ENCODE assay signal across 8 cellular contexts in genomic region chr18:77066689-77067088, GRCh38.
DNase-seq lines count a peak whose midpoint lies in the region; TF ChIP-seq lines count a peak whose summit lies in the region.

No MANE protein-coding gene starts in this region.

- H4K20me1 ChIP-seq in GM23248 (ENCODE audit: insufficient read depth), result no peaks in the 10 kb centered on the region
- H4K20me1 ChIP-seq in SU-DHL-6 (ENCODE audit: low read depth, low read length), result no peaks in the 10 kb centered on the region
- H4K20me1 ChIP-seq in hepatocyte (ENCODE audit: insufficient read depth, poor library complexity, severe bottlenecking), result no peaks in the 10 kb centered on the region

- H3K27ac ChIP-seq in GM23248 (peak overlapping the region; percentile 88), SU-DHL-6 (ENCODE audit: low read depth, low read length) (peak overlapping the region; percentile 97; the same call in 1 of the 2 replicates), hepatocyte (peak overlapping the region; percentile 69), spleen (peak overlapping the region; percentile 70 to 97 (median 90))

- TF ChIP-seq POLR2A in spleen (IDR thresholded peaks at IDR 0.05), result no peak

- in situ Hi-C loops in GM23248 (cut with MboI), result loop anchor here (25.0 kb wide), 1 partner anchor 146 kb away; no protein-coding TSS in a partner anchor

- intact Hi-C loops in spleen (cut with DNase I; ENCODE audit: low total_unique reads), result no loop called here

- H3K27me3 ChIP-seq in GM23248 (replicated peaks; ENCODE audit: insufficient read depth) (no peaks in the 10 kb centered on the region), SU-DHL-6 (ENCODE audit: low read length) (no peaks in the 10 kb centered on the region), hepatocyte (no peaks in the 10 kb centered on the region), spleen (replicated peaks in 1 of 7) (no peaks in the 10 kb centered on the region)

- WGBS in GM23248 (ENCODE audit: low coverage in 1 of 2, low lambda C conversion rate in 2 of 2, missing lambda C conversion rate in 2 of 2), 2 experiments, result 72 to 77% methylated on average over 9 of the region's 9 CpGs
- WGBS in hepatocyte (ENCODE audit: low lambda C conversion rate, missing lambda C conversion rate), result 62% methylated on average over 9 of the region's 9 CpGs
- WGBS in spleen, 5 donors, result 68 to 87% (median 73%) methylated on average over 9 of the region's 9 CpGs

- DNase-seq in GM23248 (no peak), hepatocyte (ENCODE audit: low spot score) (no peak), spleen (peak; percentile 69), HuH-7 (ENCODE audit: low spot score) (no peak), kidney glomerular epithelial cell (lab: John Stamatoyannopoulos, UW) (no peak), NCI-H446 treated with DMSO at 0.1 percent for 48 hours (lab: John Stamatoyannopoulos, UW) (no peak)
- DNase-seq in activated CD4-positive, CD25-positive, alpha-beta regulatory T cell treated with anti-CD3 and anti-CD28 coated beads, Interleukin-2, amount 50 U/mL, for 72 hours, result no peak

- peak overlapping the region; percentile 66 for H3K9ac ChIP-seq in GM23248
- H3K9ac ChIP-seq in SU-DHL-6 (ENCODE audit: low read length), result no peak overlapping the region

- peaks cover 59% of the 10 kb centered on the region for H3K4me1 ChIP-seq in GM23248 (ENCODE audit: insufficient read depth)
- H3K4me1 ChIP-seq in hepatocyte (ENCODE audit: insufficient read depth), result peaks cover 30% of the 10 kb centered on the region
- peaks cover 68 to 100% (median 99%) of the 10 kb centered on the region in 6 donors for H3K4me1 ChIP-seq in spleen

- H3F3A ChIP-seq in GM23248 (ENCODE audit: insufficient read depth) (peaks cover 58% of the 10 kb centered on the region), SU-DHL-6 (ENCODE audit: insufficient read depth) (peaks cover 55% of the 10 kb centered on the region)

- no peaks in the 10 kb centered on the region for H3K36me3 ChIP-seq in GM23248 (ENCODE audit: low read depth)
- peaks cover 6% of the 10 kb centered on the region; the same call in 1 of the 2 replicates for H3K36me3 ChIP-seq in SU-DHL-6 (ENCODE audit: low read length)
- no peaks in the 10 kb centered on the region for H3K36me3 ChIP-seq in hepatocyte (replicated peaks; ENCODE audit: insufficient read depth, low read depth)
- H3K36me3 ChIP-seq in spleen, result peaks cover 0 to 55% (median 4%) of the 10 kb centered on the region in 6 donors

- no peaks in the 10 kb centered on the region for H3K9me3 ChIP-seq in GM23248 (ENCODE audit: low read depth)
- H3K9me3 ChIP-seq in SU-DHL-6 (ENCODE audit: insufficient read depth, low read length), result no peaks in the 10 kb centered on the region
- no peaks in the 10 kb centered on the region for H3K9me3 ChIP-seq in hepatocyte (ENCODE audit: low read depth)
- no peaks in the 10 kb centered on the region for H3K9me3 ChIP-seq in spleen

- H3K79me2 ChIP-seq in GM23248 (ENCODE audit: insufficient read depth) (no peaks in the 10 kb centered on the region), SU-DHL-6 (ENCODE audit: insufficient read depth, low read length) (peaks cover 44% of the 10 kb centered on the region), hepatocyte (peaks cover 8% of the 10 kb centered on the region)

- no peak overlapping the region for H3K4me3 ChIP-seq in GM23248
- H3K4me3 ChIP-seq in SU-DHL-6 (ENCODE audit: insufficient read depth, low read length, poor library complexity, severe bottlenecking), result no peak overlapping the region
- H3K4me3 ChIP-seq in hepatocyte, result no peak overlapping the region
- peak overlapping the region in 1 of 8 donors; percentile 57 for H3K4me3 ChIP-seq in spleen

- TF ChIP-seq CTCF in SU-DHL-6 (IDR thresholded peaks at IDR 0.05; ENCODE audit: insufficient read depth, low read length, poor library complexity, severe bottlenecking) (no peak), hepatocyte (IDR thresholded peaks at IDR 0.05; ENCODE audit: poor library complexity) (no peak), spleen (IDR thresholded peaks at IDR 0.05 in 8 of 11, conservative IDR thresholded peaks at IDR 0.05 in 3 of 11) (no peak)

- H3K4me2 ChIP-seq in GM23248 (ENCODE audit: unreplicated experiment) (peak overlapping the region; percentile 75), SU-DHL-6 (ENCODE audit: low read depth, low read length, poor library complexity, severe bottlenecking) (no peak overlapping the region), hepatocyte (no peak overlapping the region)

- H3K9me2 ChIP-seq in GM23248 (ENCODE audit: insufficient read depth), result no peaks in the 10 kb centered on the region
- H3K9me2 ChIP-seq in SU-DHL-6 (replicated peaks; ENCODE audit: insufficient read depth, low read length), result no peaks in the 10 kb centered on the region
- no peaks in the 10 kb centered on the region for H3K9me2 ChIP-seq in hepatocyte (replicated peaks; ENCODE audit: insufficient read depth)

- no peak overlapping the region for H2AFZ ChIP-seq in GM23248
- H2AFZ ChIP-seq in SU-DHL-6 (ENCODE audit: low read depth, low read length, severe bottlenecking), result no peak overlapping the region
- no peak overlapping the region for H2AFZ ChIP-seq in hepatocyte
